20 cellular contexts compared by ENCODE assay signal in the genomic region with DNA sequence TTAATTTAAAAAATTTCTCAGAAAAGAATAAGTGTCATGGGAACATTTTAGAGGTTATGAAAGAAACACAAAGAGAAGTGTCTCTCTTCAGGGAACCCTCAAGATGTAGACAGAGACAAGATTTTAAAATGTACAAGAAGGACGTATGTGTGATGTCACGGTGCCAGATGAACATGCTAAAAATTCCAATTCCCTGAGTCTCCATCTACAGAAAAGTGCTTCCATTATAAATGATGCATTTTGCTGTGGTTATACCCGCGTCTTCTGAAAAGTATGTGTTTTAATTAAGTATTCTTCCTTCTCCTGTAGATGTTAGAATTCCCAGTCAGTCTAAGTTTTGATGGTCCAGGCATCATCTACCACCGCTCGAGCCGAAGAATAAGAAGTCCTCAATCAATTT.
A peak's percentile ranks its signal among the peaks of the same experiment; 100 is the strongest.
DNase-seq lines count a peak whose midpoint lies in the region; ATAC-seq and TF ChIP-seq lines count a peak whose summit lies in the region.
"Had no signal": no experiment of that assay in that cellular context is flagged by ENCODE, and none has a peak within 500 bp of the region (broad histone marks: within the 10 kb centered on the region; RNA-seq: fewer than 3 reads in every experiment).

No MANE protein-coding gene starts in this region.

- H2BK15ac ChIP-seq in mesenchymal stem cell (ENCODE audit: low read depth, poor library complexity, severe bottlenecking): no peak overlapping the region

- POLR2A ChIA-PET in MCF 10A (lab: Yijun Ruan, JAX): interaction anchor here (0.6 kb wide), 1 partner anchor 35 kb away, joined by 3 read pairs; no protein-coding TSS in a partner anchor

- no peak for TF ChIP-seq CTCF in MCF 10A (IDR thresholded peaks at IDR 0.05; ENCODE audit: unreplicated experiment)
- TF ChIP-seq CTCF in breast epithelium (IDR thresholded peaks at IDR 0.05): no peak
- TF ChIP-seq CTCF in thyroid gland (IDR thresholded peaks at IDR 0.05): no peak

- no peak overlapping the region for H4K8ac ChIP-seq in mesenchymal stem cell (ENCODE audit: low read length)

- CTCF ChIA-PET in MCF 10A (lab: Yijun Ruan, JAX): interaction anchor here (0.5 to 2.0 kb wide), 4 partner anchors 138 to 1299 kb away, joined by 3 to 6 read pairs (median 4); no protein-coding TSS in a partner anchor

- peaks cover 0 to 6% of the 10 kb centered on the region in 2 donors for H3K27me3 ChIP-seq in breast epithelium
- peaks cover 22 to 81% of the 10 kb centered on the region in 2 experiments for H3K27me3 ChIP-seq in mesenchymal stem cell (ENCODE audit: control insufficient read depth in 1 of 2, insufficient read depth in 1 of 2, low read length in 2 of 2)
- H3K27me3 ChIP-seq in thyroid gland: no peaks in the 10 kb centered on the region
- H3K27me3 ChIP-seq: cardiac muscle cell had no signal

- ATAC-seq in activated CD4-positive, CD25-positive, alpha-beta regulatory T cell treated with anti-CD3 and anti-CD28 coated beads, Interleukin-2, amount 50 U/mL, for 24 hours: no peak
- ATAC-seq: activated CD4-positive, alpha-beta T cell treated with anti-CD3 and anti-CD28 coated beads for 36 hours; naive thymus-derived CD8-positive, alpha-beta T cell had no signal

- H4K91ac ChIP-seq in mesenchymal stem cell (ENCODE audit: low read length): no peak overlapping the region

- no peaks in the 10 kb centered on the region for H3K36me3 Mint-ChIP-seq in MCF 10A (ENCODE audit: insufficient read depth, unreplicated experiment)
- H3K36me3 Mint-ChIP-seq in activated naive CD8-positive, alpha-beta T cell treated with anti-CD3 and anti-CD28 coated beads for 36 hours: no peaks in the 10 kb centered on the region
- H3K36me3 Mint-ChIP-seq: naive thymus-derived CD8-positive, alpha-beta T cell had no signal

- DNase-seq in MCF 10A (ENCODE audit: unreplicated experiment) (peak; percentile 1), breast epithelium (ENCODE audit: low spot score in 2 of 2) (no peak), astrocyte of the hippocampus (ENCODE audit: low read depth, low spot score) (peak; percentile 84), mesenchymal stem cell (peak; percentile 49), thyroid gland (no peak), COLO668 (lab: John Stamatoyannopoulos, UW; ENCODE audit: unreplicated experiment) (no peak)
- no peak for DNase-seq in activated naive CD8-positive, alpha-beta T cell treated with anti-CD3 and anti-CD28 coated beads for 36 hours
- DNase-seq: activated CD4-positive, alpha-beta T cell treated with anti-CD3 and anti-CD28 coated beads for 36 hours; activated naive CD4-positive, alpha-beta T cell treated with Interleukin-2 at 50 U/mL for 16 hours; CD4-positive, alpha-beta T cell; H7; naive thymus-derived CD8-positive, alpha-beta T cell; NCI-H1048; NCI-H82; retina; substantia nigra; T-helper 2 cell had no signal

- WGBS in mesenchymal stem cell: 72% methylated on average over 5 of the region's 7 CpGs
- 81 to 84% methylated on average over 7 of the region's 7 CpGs for WGBS in thyroid gland, 2 donors

- no peaks in the 10 kb centered on the region for H3K9me3 ChIP-seq in breast epithelium
- H3K9me3 ChIP-seq in mesenchymal stem cell (ENCODE audit: control insufficient read depth, low read length): no peaks in the 10 kb centered on the region
- H3K9me3 ChIP-seq in thyroid gland: no peaks in the 10 kb centered on the region

- no peak overlapping the region for H2AK5ac ChIP-seq in mesenchymal stem cell (ENCODE audit: low read length, severe bottlenecking)

- H2BK5ac ChIP-seq in mesenchymal stem cell (ENCODE audit: low read depth, low read length, poor library complexity, severe bottlenecking): no peak overlapping the region

- BruUV-seq in MCF 10A (replicated peaks; lab: Mats Ljungman, UMichigan): no TSS peak

- H3K9me3 Mint-ChIP-seq in MCF 10A (ENCODE audit: unreplicated experiment): no peaks in the 10 kb centered on the region
- H3K9me3 Mint-ChIP-seq in activated naive CD8-positive, alpha-beta T cell treated with anti-CD3 and anti-CD28 coated beads for 36 hours: peaks cover 1% of the 10 kb centered on the region
- H3K9me3 Mint-ChIP-seq: CD4-positive, alpha-beta T cell had no signal

- H3K79me1 ChIP-seq in mesenchymal stem cell (replicated peaks; ENCODE audit: low read length, poor library complexity, severe bottlenecking): no peaks in the 10 kb centered on the region

- H3K23ac ChIP-seq in mesenchymal stem cell (ENCODE audit: low read length in 2 of 2): no peak overlapping the region

- H3K4ac ChIP-seq in mesenchymal stem cell (ENCODE audit: low read depth in 1 of 2, low read length in 2 of 2): no peak overlapping the region

- no peak overlapping the region for H2BK12ac ChIP-seq in mesenchymal stem cell (ENCODE audit: low read length in 2 of 2)

- peak overlapping the region; percentile 20 for H3K4me2 ChIP-seq in mesenchymal stem cell (ENCODE audit: low read length, poor library complexity, severe bottlenecking)

- H3K4me3 Mint-ChIP-seq in MCF 10A (ENCODE audit: unreplicated experiment): no peak overlapping the region
- H3K4me3 Mint-ChIP-seq in activated naive CD8-positive, alpha-beta T cell treated with anti-CD3 and anti-CD28 coated beads for 36 hours: no peak overlapping the region
- H3K4me3 Mint-ChIP-seq: activated CD4-positive, alpha-beta T cell treated with anti-CD3 and anti-CD28 coated beads for 36 hours; CD4-positive, alpha-beta T cell; naive thymus-derived CD8-positive, alpha-beta T cell had no signal

- H3K4me1 ChIP-seq in breast epithelium (no peaks in the 10 kb centered on the region), mesenchymal stem cell (ENCODE audit: control insufficient read depth, insufficient read depth, low read depth, low read length) (peaks cover 23% of the 10 kb centered on the region), thyroid gland (no peaks in the 10 kb centered on the region)

- H3K14ac ChIP-seq in mesenchymal stem cell (ENCODE audit: low read length in 2 of 2): no peak overlapping the region

- H2BK120ac ChIP-seq in mesenchymal stem cell (ENCODE audit: low read depth, low read length): no peak overlapping the region

- no peak overlapping the region for H2AFZ ChIP-seq in mesenchymal stem cell (ENCODE audit: low read depth, low read length)

- peaks cover 9% of the 10 kb centered on the region for H3K4me1 Mint-ChIP-seq in MCF 10A (ENCODE audit: insufficient read depth, unreplicated experiment)
- H3K4me1 Mint-ChIP-seq in activated naive CD8-positive, alpha-beta T cell treated with anti-CD3 and anti-CD28 coated beads for 36 hours: no peaks in the 10 kb centered on the region

- H3K9ac ChIP-seq in mesenchymal stem cell (ENCODE audit: low read length): peak overlapping the region; percentile 59

- H3K27me3 Mint-ChIP-seq in MCF 10A (ENCODE audit: insufficient read depth, unreplicated experiment): peaks cover 91% of the 10 kb centered on the region
- peaks cover 37% of the 10 kb centered on the region for H3K27me3 Mint-ChIP-seq in activated naive CD8-positive, alpha-beta T cell treated with anti-CD3 and anti-CD28 coated beads for 36 hours

- H3K4me3 ChIP-seq in breast epithelium (no peak overlapping the region), mesenchymal stem cell (ENCODE audit: insufficient read depth in 1 of 2, low read depth in 1 of 2, low read length in 2 of 2) (peak overlapping the region in 1 of 2 experiments; percentile 61), thyroid gland (replicated peaks in 1 of 3) (no peak overlapping the region)
- H3K4me3 ChIP-seq: cardiac muscle cell had no signal

- intact Hi-C loops in MCF 10A (cut with micrococcal nuclease): no loop called here
- intact Hi-C loops in breast epithelium (cut with DNase I; ENCODE audit: low total_unique reads): no loop called here
- intact Hi-C loops in thyroid gland (cut with DNase I): no loop called here

- no peak for TF ChIP-seq POLR2A in breast epithelium (IDR thresholded peaks at IDR 0.05)
- TF ChIP-seq POLR2A in thyroid gland (IDR thresholded peaks at IDR 0.05): no peak

- H3K36me3 ChIP-seq in breast epithelium (no peaks in the 10 kb centered on the region), mesenchymal stem cell (ENCODE audit: control insufficient read depth in 1 of 2, insufficient read depth in 2 of 2, low read depth in 1 of 2, low read length in 2 of 2) (no peaks in the 10 kb centered on the region), thyroid gland (no peaks in the 10 kb centered on the region)
- H3K36me3 ChIP-seq: cardiac muscle cell had no signal

- H3K27ac ChIP-seq in breast epithelium: no peak overlapping the region
- peak overlapping the region; percentile 84 for H3K27ac ChIP-seq in mesenchymal stem cell (ENCODE audit: low read length, poor library complexity, severe bottlenecking)
- no peak overlapping the region for H3K27ac ChIP-seq in thyroid gland
- H3K27ac ChIP-seq: 22Rv1, cardiac muscle cell had no signal

- H3K18ac ChIP-seq in mesenchymal stem cell (ENCODE audit: low read depth in 1 of 2, low read length in 2 of 2): no peak overlapping the region

- H3K27ac Mint-ChIP-seq in MCF 10A (ENCODE audit: low read depth, unreplicated experiment): no peak overlapping the region
- H3K27ac Mint-ChIP-seq in activated naive CD8-positive, alpha-beta T cell treated with anti-CD3 and anti-CD28 coated beads for 36 hours: no peak overlapping the region
- H3K27ac Mint-ChIP-seq: activated CD4-positive, alpha-beta T cell treated with anti-CD3 and anti-CD28 coated beads for 36 hours; CD4-positive, alpha-beta T cell; naive thymus-derived CD8-positive, alpha-beta T cell had no signal

Comparison
In these comparisons a context has a peak if more than half of its experiments do, and no peak if none do; other contexts are left out.
1. DNase-seq: peak in MCF 10A (single experiment), astrocyte of the hippocampus (single experiment) and mesenchymal stem cell (single experiment); none in breast epithelium (0 of 2), activated naive CD8-positive, alpha-beta T cell treated with anti-CD3 and anti-CD28 coated beads for 36 hours (single experiment), thyroid gland (0 of 2) and COLO668 (single experiment).